In the genomic region with DNA sequence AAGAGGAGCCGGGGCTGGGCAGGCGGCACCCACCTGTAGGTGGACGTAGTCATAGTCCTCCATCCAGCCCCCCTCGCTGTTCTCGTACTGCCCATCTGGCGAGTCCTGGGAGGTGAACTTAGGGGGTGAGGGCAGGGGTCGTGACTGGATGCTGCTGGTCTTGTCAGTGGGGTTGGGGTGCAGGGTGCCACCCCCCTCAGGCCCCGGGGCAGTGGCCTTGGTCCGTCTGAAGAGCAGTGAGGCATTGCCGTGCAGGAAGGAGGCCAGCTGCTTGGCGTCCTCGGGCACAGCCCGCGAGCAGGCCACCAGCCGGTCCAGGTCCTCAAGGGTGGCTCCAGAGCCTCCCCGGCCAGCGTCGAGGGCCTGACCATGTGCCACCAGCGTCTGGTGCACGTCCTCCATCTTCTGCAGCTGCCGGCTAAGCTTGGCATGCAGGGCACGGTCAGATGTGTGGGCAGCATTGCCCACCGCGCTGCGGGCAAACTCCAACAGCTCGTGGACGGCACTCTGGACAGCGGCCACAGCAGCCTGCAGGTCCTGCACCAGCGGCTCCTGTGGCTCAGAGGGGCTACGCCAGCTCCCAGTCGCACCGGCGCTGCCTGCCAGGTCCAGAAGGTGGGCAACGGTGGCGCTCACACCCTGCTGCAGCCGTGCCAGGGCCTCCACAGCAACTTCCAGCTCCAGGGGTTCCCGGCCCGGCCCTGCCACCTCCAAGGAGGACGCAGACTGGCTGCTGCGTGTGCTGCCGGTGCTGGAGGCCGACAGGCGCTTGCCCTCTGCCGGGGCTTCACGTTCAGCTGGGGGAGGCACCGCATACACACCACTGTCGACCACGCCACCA, we compare ENCODE assay signal across 19 cellular contexts. TPM values are rescaled to one million over a fixed set of nuclear protein-coding genes. Genes with fewer than 3 reads are reported as not detected.
DNase-seq lines count a peak whose midpoint lies in the region; ATAC-seq and TF ChIP-seq lines count a peak whose summit lies in the region.
"Had no signal": no experiment of that assay in that cellular context is flagged by ENCODE, and none has a peak within 500 bp of the region (broad histone marks: within the 10 kb centered on the region; RNA-seq: fewer than 3 reads in every experiment).

No MANE protein-coding gene starts in this region.

- no peak for TF ChIP-seq POLR2A in heart left ventricle (IDR thresholded peaks at IDR 0.05)
- no peak for TF ChIP-seq POLR2A in ovary (IDR thresholded peaks at IDR 0.05)
- TF ChIP-seq POLR2A in uterus (IDR thresholded peaks at IDR 0.05): no peak

- no peaks in the 10 kb centered on the region for H3K9me3 Mint-ChIP-seq in endodermal cell
- H3K9me3 Mint-ChIP-seq in T-cell: no peaks in the 10 kb centered on the region
- H3K9me3 Mint-ChIP-seq: CD4-positive, alpha-beta memory T cell; nephron progenitor cell; stimulated activated naive B cell treated with anti-CD40 and anti-IgM and Interleukin-4, amounts not matched to agents 10 μg/mL and 1 μg/mL and 100 μg/mL, for 72 hours had no signal

- 77 to 83% (median 80%) methylated on average over 29 to 48 of the region's 48 CpGs for WGBS in heart left ventricle, 4 donors
- WGBS in endodermal cell (ENCODE audit: insufficient coverage in 1 of 2, insufficient read length in 1 of 2), 2 experiments: 96 to 98% methylated on average over 31 to 48 of the region's 48 CpGs
- 77 to 83% (median 77%) methylated on average over 43 to 48 of the region's 48 CpGs for WGBS in ovary, 3 donors

- no peaks in the 10 kb centered on the region for H3K27me3 Mint-ChIP-seq in endodermal cell (ENCODE audit: insufficient read depth)
- no peaks in the 10 kb centered on the region for H3K27me3 Mint-ChIP-seq in T-cell
- H3K27me3 Mint-ChIP-seq: CD4-positive, alpha-beta memory T cell had no signal

- peak in 2 of 5 donors; percentile 11 to 27 for DNase-seq in heart left ventricle
- no peak for DNase-seq in cardiac septum (ENCODE audit: low spot score)
- no peak for DNase-seq in endodermal cell
- DNase-seq in ovary: peak in 4 of 5 donors; percentile 27 to 46 (median 44)
- peak; percentile 19 to 31 for DNase-seq in uterus
- no peak for DNase-seq in T-cell
- DNase-seq: activated CD8-positive, alpha-beta T cell treated with anti-CD3 and anti-CD28 coated beads, Interleukin-2, amount 10 ng/mL, durations not matched to agents 7 days and 5 days; CD4-positive, alpha-beta memory T cell; Kasumi-1; NCI-H146; NCI-H446; nephron progenitor cell; stimulated activated naive B cell treated with anti-CD40 and anti-IgM and Interleukin-4, amounts not matched to agents 10 μg/mL and 1 μg/mL and 100 μg/mL, for 72 hours had no signal

- H3K9ac ChIP-seq in endodermal cell (ENCODE audit: extremely low read depth, low read length, poor library complexity, severe bottlenecking): no peak overlapping the region

- H3K4me1 Mint-ChIP-seq in endodermal cell: no peaks in the 10 kb centered on the region
- H3K4me1 Mint-ChIP-seq in T-cell: peaks cover 2 to 6% (median 2%) of the 10 kb centered on the region in 3 donors

- no peak for TF ChIP-seq EP300 in ovary (IDR thresholded peaks at IDR 0.05)

- H3K4me1 ChIP-seq in heart left ventricle: peaks cover 3 to 61% (median 47%) of the 10 kb centered on the region in 12 donors
- H3K4me1 ChIP-seq in endodermal cell (ENCODE audit: control insufficient read depth, insufficient read depth, low read length): no peaks in the 10 kb centered on the region
- H3K4me1 ChIP-seq in ovary (ENCODE audit: insufficient read depth): peaks cover 15% of the 10 kb centered on the region
- peaks cover 12 to 38% of the 10 kb centered on the region in 2 donors for H3K4me1 ChIP-seq in uterus

- POLR2A ChIA-PET in T-cell (lab: Charles Lee): interaction anchor here in 1 of 2 donors (0.6 kb wide), 1 partner anchor 147 kb away, joined by 3 read pairs; no protein-coding TSS in a partner anchor

- H3K27ac Mint-ChIP-seq in endodermal cell: peak overlapping the region; percentile 58
- no peak overlapping the region for H3K27ac Mint-ChIP-seq in T-cell
- H3K27ac Mint-ChIP-seq: activated CD8-positive, alpha-beta T cell treated with anti-CD3 and anti-CD28 coated beads, Interleukin-2, amount 10 ng/mL, durations not matched to agents 7 days and 5 days had no signal

- H3K27ac ChIP-seq in heart left ventricle (peak overlapping the region in 8 of 12 donors; percentile 17 to 63 (median 56)), endodermal cell (ENCODE audit: low read depth, low read length) (peak overlapping the region; percentile 32), ovary (no peak overlapping the region), uterus (peak overlapping the region; percentile 68 to 77)

- H3K4me3 Mint-ChIP-seq in endodermal cell: no peak overlapping the region
- H3K4me3 Mint-ChIP-seq in T-cell: no peak overlapping the region
- H3K4me3 Mint-ChIP-seq: activated CD8-positive, alpha-beta T cell treated with anti-CD3 and anti-CD28 coated beads, Interleukin-2, amount 10 ng/mL, durations not matched to agents 7 days and 5 days; CD4-positive, alpha-beta memory T cell; nephron progenitor cell; stimulated activated naive B cell treated with anti-CD40 and anti-IgM and Interleukin-4, amounts not matched to agents 10 μg/mL and 1 μg/mL and 100 μg/mL, for 72 hours had no signal

- peaks cover 45% of the 10 kb centered on the region for H3K36me3 Mint-ChIP-seq in endodermal cell (ENCODE audit: low read depth)
- H3K36me3 Mint-ChIP-seq in T-cell: no peaks in the 10 kb centered on the region
- H3K36me3 Mint-ChIP-seq: CD4-positive, alpha-beta memory T cell; stimulated activated naive B cell treated with anti-CD40 and anti-IgM and Interleukin-4, amounts not matched to agents 10 μg/mL and 1 μg/mL and 100 μg/mL, for 72 hours had no signal

- peaks cover 0 to 63% (median 47%) of the 10 kb centered on the region in 9 donors for H3K36me3 ChIP-seq in heart left ventricle
- peaks cover 29% of the 10 kb centered on the region for H3K36me3 ChIP-seq in endodermal cell (ENCODE audit: control insufficient read depth, insufficient read depth, low read length)
- no peaks in the 10 kb centered on the region for H3K36me3 ChIP-seq in ovary
- no peaks in the 10 kb centered on the region for H3K36me3 ChIP-seq in uterus

- ATAC-seq in heart left ventricle (no peak), HG03521 (IDR thresholded peaks at IDR 0.05; ENCODE audit: unreplicated experiment) (no peak), GM21390 (IDR thresholded peaks at IDR 0.05; ENCODE audit: unreplicated experiment) (no peak), T-cell (replicated peaks in 1 of 4) (no peak)
- ATAC-seq: activated CD8-positive, alpha-beta T cell treated with anti-CD3 and anti-CD28 coated beads, Interleukin-2, amount 10 ng/mL, durations not matched to agents 7 days and 5 days had no signal

- TF ChIP-seq CTCF in heart left ventricle (IDR thresholded peaks at IDR 0.05) (peak in 1 of 12 donors; percentile 2), endodermal cell (conservative IDR thresholded peaks at IDR 0.05) (no peak), ovary (IDR thresholded peaks at IDR 0.05) (no peak), uterus (IDR thresholded peaks at IDR 0.05) (no peak)

- H3K27me3 ChIP-seq in heart left ventricle: peaks cover 0 to 19% (median 0%) of the 10 kb centered on the region in 9 donors
- no peaks in the 10 kb centered on the region for H3K27me3 ChIP-seq in endodermal cell (ENCODE audit: control insufficient read depth, insufficient read depth, low read length, poor library complexity, severe bottlenecking)
- no peaks in the 10 kb centered on the region for H3K27me3 ChIP-seq in ovary
- no peaks in the 10 kb centered on the region for H3K27me3 ChIP-seq in uterus

- intact Hi-C loops in heart left ventricle (cut with DNase I): loop anchor here in 7 of 10 donors (1.0 to 5.0 kb wide), 9 partner anchors 32 to 167 kb away; no protein-coding TSS in a partner anchor
- intact Hi-C loops in cardiac septum (cut with DNase I): loop anchor here (2.0 to 5.0 kb wide), 5 partner anchors 32 to 167 kb away; no protein-coding TSS in a partner anchor
- intact Hi-C loops in ovary (cut with DNase I): loop anchor here (2.0 to 10.0 kb wide), 5 partner anchors 67 to 162 kb away; no protein-coding TSS in a partner anchor
- intact Hi-C loops in uterus (cut with DNase I; ENCODE audit: low total_unique reads): loop anchor here (5.0 kb wide), 1 partner anchor 152 kb away; no protein-coding TSS in a partner anchor

- H3K4me3 ChIP-seq in heart left ventricle (no peak overlapping the region), endodermal cell (ENCODE audit: low read length) (no peak overlapping the region), ovary (no peak overlapping the region), uterus (no peak overlapping the region)
- H3K4me3 ChIP-seq: lung had no signal

- no peaks in the 10 kb centered on the region for H3K9me3 ChIP-seq in heart left ventricle
- H3K9me3 ChIP-seq in endodermal cell (ENCODE audit: control insufficient read depth, low read length): no peaks in the 10 kb centered on the region
- H3K9me3 ChIP-seq in ovary: no peaks in the 10 kb centered on the region
- H3K9me3 ChIP-seq in uterus: no peaks in the 10 kb centered on the region

- CTCF ChIA-PET in T-cell (lab: Charles Lee): interaction anchor here in 1 of 2 donors (1.2 to 3.3 kb wide), 3 partner anchors 147 to 167 kb away, joined by 4 to 32 read pairs (median 9); no protein-coding TSS in a partner anchor

RNA-seq across cellular contexts. Expression of gene CTRB1, which starts 16.3 kb away (rescaled TPM):
- 1 to 10 TPM in 5 of 9 donors, not detected in 4; 2.0 to 3.7 (median 3.0) TPM for total RNA-seq in heart left ventricle
- polyA plus RNA-seq in heart left ventricle: under 1 TPM in 1 of 2 donors, not detected in 1; 0.64 TPM
- total RNA-seq in cardiac septum: not detected
- not detected for total RNA-seq in endodermal cell
- polyA plus RNA-seq in endodermal cell (2013, experiment 1 of 2): not detected
- not detected for polyA plus RNA-seq in endodermal cell (2013, experiment 2 of 2)
- 10 to 100 TPM in 2 of 7 donors, 1 to 10 TPM in 1, under 1 TPM in 2, not detected in 2; 0.67 to 14.7 (median 3.1) TPM for total RNA-seq in ovary
- polyA plus RNA-seq in ovary: not detected
- total RNA-seq in uterus: not detected
- 1 to 10 TPM in 3 of 5 donors, not detected in 2; 6.1 to 8.3 (median 7.9) TPM for total RNA-seq in T-cell
- total RNA-seq: A673; activated CD8-positive, alpha-beta T cell treated with anti-CD3 and anti-CD28 coated beads, Interleukin-2, amount 10 ng/mL, durations not matched to agents 7 days and 5 days; CD4-positive, alpha-beta memory T cell; Daoy; dermis microvascular lymphatic vessel endothelial cell had no signal
- polyA plus RNA-seq: CD4-positive, alpha-beta memory T cell had no signal

RNA-seq across cellular contexts. Expression of gene BCAR1, which starts 16.3 kb away (rescaled TPM):
- total RNA-seq in heart left ventricle (100 to 1,000 TPM in 1 of 9 donors, 10 to 100 TPM in 8; 51.4 to 129 (median 72.0) TPM), cardiac septum (80.3 TPM), endodermal cell (10 to 100 TPM; 56.2 to 74.3 TPM), ovary (10 to 100 TPM; 22.2 to 90.2 (median 47.4) TPM), uterus (100 to 1,000 TPM in 1 of 4 donors, 10 to 100 TPM in 3; 42.8 to 104 (median 47.2) TPM), T-cell (1 to 10 TPM in 2 of 5 donors, under 1 TPM in 3; 0.49 to 1.6 (median 0.98) TPM)
- polyA plus RNA-seq in heart left ventricle (10 to 100 TPM; 54.2 to 89.2 TPM), ovary (10 to 100 TPM in 1 of 2 donors, 1 to 10 TPM in 1; 2.4 to 30.3 TPM)
- 38.6 TPM for polyA plus RNA-seq in endodermal cell (2013, experiment 1 of 2)
- polyA plus RNA-seq in endodermal cell (2013, experiment 2 of 2): 33.2 TPM

RNA-seq across cellular contexts. Expression of gene CTRB2, which starts 28.1 kb away (rescaled TPM):
- total RNA-seq in heart left ventricle: 1 to 10 TPM in 4 of 9 donors, under 1 TPM in 1, not detected in 4; 0.98 to 3.7 (median 2.8) TPM
- polyA plus RNA-seq in heart left ventricle: under 1 TPM in 1 of 2 donors, not detected in 1; 0.51 TPM
- total RNA-seq in cardiac septum: not detected
- total RNA-seq in endodermal cell: not detected
- polyA plus RNA-seq in endodermal cell (2013, experiment 1 of 2): not detected
- polyA plus RNA-seq in endodermal cell (2013, experiment 2 of 2): not detected
- 10 to 100 TPM in 2 of 7 donors, 1 to 10 TPM in 1, under 1 TPM in 1, not detected in 3; 0.62 to 28.7 (median 11.6) TPM for total RNA-seq in ovary
- 1 to 10 TPM in 1 of 2 donors, not detected in 1; 1.1 TPM for polyA plus RNA-seq in ovary
- not detected for total RNA-seq in uterus
- 10 to 100 TPM in 3 of 5 donors, not detected in 2; 14.4 to 18.7 (median 15.1) TPM for total RNA-seq in T-cell
- total RNA-seq: A673; activated CD8-positive, alpha-beta T cell treated with anti-CD3 and anti-CD28 coated beads, Interleukin-2, amount 10 ng/mL, durations not matched to agents 7 days and 5 days; CD4-positive, alpha-beta memory T cell; Daoy; dermis microvascular lymphatic vessel endothelial cell had no signal
- polyA plus RNA-seq: CD4-positive, alpha-beta memory T cell had no signal

Comparison
In these comparisons a context has a peak if more than half of its experiments do, and no peak if none do; other contexts are left out.
1. DNase-seq: peak in ovary (4 of 5) and uterus (2 of 2); none in cardiac septum (single experiment), endodermal cell (single experiment) and T-cell (0 of 34).
2. H3K27ac ChIP-seq: peak in heart left ventricle (8 of 12), endodermal cell (single experiment) and uterus (2 of 2); none in ovary (0 of 2).
3. RNA of gene BCAR1, which starts 16.3 kb away (total RNA-seq): 80.3 TPM in cardiac septum (single experiment), 56.2 to 74.3 TPM in endodermal cell, 51.4 to 129 TPM in heart left ventricle, 42.8 to 104 TPM in uterus and 22.2 to 90.2 TPM in ovary; 0.49 to 1.6 TPM in T-cell; every median in the first group is over 4 times any median in the second.